20 cellular contexts compared by ENCODE assay signal in genomic region chr5:39794511-39794910, GRCh38.
DNase-seq lines count a peak whose midpoint lies in the region; ATAC-seq, FAIRE-seq and TF ChIP-seq lines count a peak whose summit lies in the region.
"Had no signal": no experiment of that assay in that cellular context is flagged by ENCODE, and none has a peak within 500 bp of the region (broad histone marks: within the 10 kb centered on the region; RNA-seq: fewer than 3 reads in every experiment).

No MANE protein-coding gene starts in this region.

- no peak overlapping the region for H3K18ac ChIP-seq in mesenchymal stem cell (ENCODE audit: low read depth in 1 of 2, low read length in 2 of 2)

- POLR2A ChIA-PET in endothelial cell of umbilical vein (lab: Charles Lee), result no interaction called here

- no peak overlapping the region for H3K4me3 Mint-ChIP-seq in stimulated activated naive B cell treated with anti-CD40 and anti-IgM and Interleukin-4, amounts not matched to agents 10 μg/mL and 1 μg/mL and 100 μg/mL, for 72 hours
- H3K4me3 Mint-ChIP-seq: activated CD8-positive, alpha-beta memory T cell treated with anti-CD3 and anti-CD28 coated beads, Interleukin-2, amount 10 ng/mL, durations not matched to agents 7 days and 5 days; CD4-positive, alpha-beta T cell had no signal

- H3K14ac ChIP-seq in mesenchymal stem cell (ENCODE audit: low read length in 2 of 2), result no peak overlapping the region

- H3K36me3 Mint-ChIP-seq in stimulated activated naive B cell treated with anti-CD40 and anti-IgM and Interleukin-4, amounts not matched to agents 10 μg/mL and 1 μg/mL and 100 μg/mL, for 72 hours, result no peaks in the 10 kb centered on the region
- H3K36me3 Mint-ChIP-seq: activated CD8-positive, alpha-beta memory T cell treated with anti-CD3 and anti-CD28 coated beads, Interleukin-2, amount 10 ng/mL, durations not matched to agents 7 days and 5 days had no signal

- no peak overlapping the region for H3K9ac ChIP-seq in endothelial cell of umbilical vein (replicated peaks; ENCODE audit: extremely low read depth, insufficient read depth, low read length)
- H3K9ac ChIP-seq in mesenchymal stem cell (ENCODE audit: low read length), result peak overlapping the region; percentile 56

- H3K79me1 ChIP-seq in mesenchymal stem cell (replicated peaks; ENCODE audit: low read length, poor library complexity, severe bottlenecking), result no peaks in the 10 kb centered on the region

- no peak overlapping the region for H3K27ac ChIP-seq in right atrium auricular region
- no peak overlapping the region for H3K27ac ChIP-seq in endothelial cell of umbilical vein (ENCODE audit: insufficient read depth, low read depth, low read length)
- peak overlapping the region; percentile 69 for H3K27ac ChIP-seq in mesenchymal stem cell (ENCODE audit: low read length, poor library complexity, severe bottlenecking)
- H3K27ac ChIP-seq: spleen, testis had no signal

- no peaks in the 10 kb centered on the region for H3K79me2 ChIP-seq in endothelial cell of umbilical vein (ENCODE audit: control insufficient read depth, insufficient read depth, low read length)

- H3K27me3 ChIP-seq in right atrium auricular region (no peaks in the 10 kb centered on the region), endothelial cell of umbilical vein (ENCODE audit: control insufficient read depth in 2 of 2, insufficient read depth in 2 of 2, low read length in 2 of 2) (peaks cover 0 to 1% of the 10 kb centered on the region in 2 experiments), mesenchymal stem cell (ENCODE audit: control insufficient read depth in 1 of 2, insufficient read depth in 1 of 2, low read length in 2 of 2) (no peaks in the 10 kb centered on the region)
- H3K27me3 ChIP-seq: spleen, testis had no signal

- H2BK12ac ChIP-seq in mesenchymal stem cell (ENCODE audit: low read length in 2 of 2), result no peak overlapping the region

- H4K20me1 ChIP-seq in endothelial cell of umbilical vein (replicated peaks; ENCODE audit: control insufficient read depth, extremely low read depth, insufficient read depth, low read length), result no peaks in the 10 kb centered on the region

- no peak overlapping the region for H2BK15ac ChIP-seq in mesenchymal stem cell (ENCODE audit: low read depth, poor library complexity, severe bottlenecking)

- no peak overlapping the region for H3K23ac ChIP-seq in mesenchymal stem cell (ENCODE audit: low read length in 2 of 2)

- H3K4me2 ChIP-seq in endothelial cell of umbilical vein (ENCODE audit: insufficient read depth, low read length) (no peak overlapping the region), mesenchymal stem cell (ENCODE audit: low read length, poor library complexity, severe bottlenecking) (peak overlapping the region; percentile 16)

- no peak overlapping the region for H3K4me3 ChIP-seq in right atrium auricular region
- no peak overlapping the region for H3K4me3 ChIP-seq in endothelial cell of umbilical vein (replicated peaks in 1 of 3; ENCODE audit: insufficient read depth in 1 of 3, low read depth in 1 of 3, low read length in 3 of 3)
- H3K4me3 ChIP-seq in mesenchymal stem cell (ENCODE audit: insufficient read depth in 1 of 2, low read depth in 1 of 2, low read length in 2 of 2), result no peak overlapping the region
- H3K4me3 ChIP-seq: spleen, testis had no signal

- no peaks in the 10 kb centered on the region for H3K4me1 ChIP-seq in right atrium auricular region
- H3K4me1 ChIP-seq in endothelial cell of umbilical vein (ENCODE audit: control insufficient read depth, extremely low read depth, insufficient read depth, low read length), result no peaks in the 10 kb centered on the region
- H3K4me1 ChIP-seq in mesenchymal stem cell (ENCODE audit: control insufficient read depth, insufficient read depth, low read depth, low read length), result no peaks in the 10 kb centered on the region
- H3K4me1 ChIP-seq: spleen, testis had no signal

- intact Hi-C loops in Right ventricle myocardium superior (cut with DNase I), result no loop called here
- intact Hi-C loops in endothelial cell of umbilical vein (cut with micrococcal nuclease), result no loop called here
- intact Hi-C loops in posterior cingulate gyrus (cut with DNase I), result no loop called here

- peaks cover 0 to 2% of the 10 kb centered on the region in 2 donors for H3K9me3 Mint-ChIP-seq in stimulated activated naive B cell treated with anti-CD40 and anti-IgM and Interleukin-4, amounts not matched to agents 10 μg/mL and 1 μg/mL and 100 μg/mL, for 72 hours
- H3K9me3 Mint-ChIP-seq: CD4-positive, alpha-beta T cell had no signal

- no peak for FAIRE-seq in endothelial cell of umbilical vein (lab: Jason Lieb, UNC)

- TF ChIP-seq CTCF in right atrium auricular region (IDR thresholded peaks at IDR 0.05) (no peak), endothelial cell of umbilical vein (IDR thresholded peaks at IDR 0.05; ENCODE audit: extremely low read depth in 1 of 2, insufficient read depth in 1 of 2, low read depth in 1 of 2, low read length in 2 of 2) (no peak)

- no peak overlapping the region for H3K27ac Mint-ChIP-seq in stimulated activated naive B cell treated with anti-CD40 and anti-IgM and Interleukin-4, amounts not matched to agents 10 μg/mL and 1 μg/mL and 100 μg/mL, for 72 hours
- H3K27ac Mint-ChIP-seq: activated CD8-positive, alpha-beta memory T cell treated with anti-CD3 and anti-CD28 coated beads, Interleukin-2, amount 10 ng/mL, durations not matched to agents 7 days and 5 days; CD4-positive, alpha-beta T cell had no signal

- H2AFZ ChIP-seq in endothelial cell of umbilical vein (ENCODE audit: low read depth, low read length), result no peak overlapping the region
- no peak overlapping the region for H2AFZ ChIP-seq in mesenchymal stem cell (ENCODE audit: low read depth, low read length)

- DNase-seq in Right ventricle myocardium superior, result no peak
- no peak for DNase-seq in right atrium auricular region (ENCODE audit: low spot score)
- peak; percentile 20 for DNase-seq in endothelial cell of umbilical vein (ENCODE audit: low read depth, low spot score)
- DNase-seq in mesenchymal stem cell, result no peak
- DNase-seq in kidney glomerular epithelial cell (lab: John Stamatoyannopoulos, UW), result no peak
- DNase-seq in posterior cingulate gyrus, result no peak
- DNase-seq in stimulated activated naive B cell treated with anti-CD40 and anti-IgM and Interleukin-4, amounts not matched to agents 10 μg/mL and 1 μg/mL and 100 μg/mL, for 72 hours, result no peak
- DNase-seq: activated CD4-positive, alpha-beta T cell treated with anti-CD3 and anti-CD28 coated beads for 1 hour; activated CD8-positive, alpha-beta memory T cell treated with anti-CD3 and anti-CD28 coated beads, Interleukin-2, amount 10 ng/mL, durations not matched to agents 7 days and 5 days; CD4-positive, alpha-beta T cell; central memory CD4-positive, alpha-beta T cell; effector memory CD4-positive, alpha-beta T cell; NCI-H1694; NCI-H2227 treated with DMSO at 0.1 percent for 48 hours; occipital lobe; spleen; testis had no signal

- no peak overlapping the region for H2BK5ac ChIP-seq in mesenchymal stem cell (ENCODE audit: low read depth, low read length, poor library complexity, severe bottlenecking)

- H3K27me3 Mint-ChIP-seq in stimulated activated naive B cell treated with anti-CD40 and anti-IgM and Interleukin-4, amounts not matched to agents 10 μg/mL and 1 μg/mL and 100 μg/mL, for 72 hours, result peaks cover 0 to 6% of the 10 kb centered on the region in 2 donors

- no peak overlapping the region for H4K91ac ChIP-seq in mesenchymal stem cell (ENCODE audit: low read length)

- H3K4ac ChIP-seq in mesenchymal stem cell (ENCODE audit: low read depth in 1 of 2, low read length in 2 of 2), result no peak overlapping the region

- H3K9me1 ChIP-seq in endothelial cell of umbilical vein (replicated peaks; ENCODE audit: control insufficient read depth, extremely low read depth, insufficient read depth, low read length), result no peaks in the 10 kb centered on the region

- no peaks in the 10 kb centered on the region for H3K9me3 ChIP-seq in right atrium auricular region
- H3K9me3 ChIP-seq in endothelial cell of umbilical vein (replicated peaks; ENCODE audit: control insufficient read depth, insufficient read depth, low read length), result no peaks in the 10 kb centered on the region
- no peaks in the 10 kb centered on the region for H3K9me3 ChIP-seq in mesenchymal stem cell (ENCODE audit: control insufficient read depth, low read length)
- H3K9me3 ChIP-seq: spleen, testis had no signal

- WGBS in mesenchymal stem cell, result 95% methylated on average over 2 of the region's 2 CpGs

- H3K36me3 ChIP-seq in right atrium auricular region (no peaks in the 10 kb centered on the region), endothelial cell of umbilical vein (ENCODE audit: control insufficient read depth in 2 of 2, extremely low read depth in 1 of 2, insufficient read depth in 2 of 2, low read length in 2 of 2) (no peaks in the 10 kb centered on the region), mesenchymal stem cell (ENCODE audit: control insufficient read depth in 1 of 2, insufficient read depth in 2 of 2, low read depth in 1 of 2, low read length in 2 of 2) (no peaks in the 10 kb centered on the region)
- H3K36me3 ChIP-seq: spleen had no signal

- ATAC-seq in Right ventricle myocardium superior (ENCODE audit: poor library complexity) (peak; percentile 31), HG03521 (IDR thresholded peaks at IDR 0.05; ENCODE audit: unreplicated experiment) (no peak)
- no peak for ATAC-seq in stimulated activated naive B cell treated with anti-CD40 and anti-IgM and Interleukin-4, amounts not matched to agents 10 μg/mL and 1 μg/mL and 100 μg/mL, for 72 hours (replicated peaks)
- ATAC-seq: activated CD8-positive, alpha-beta memory T cell treated with anti-CD3 and anti-CD28 coated beads, Interleukin-2, amount 10 ng/mL, durations not matched to agents 7 days and 5 days; left lobe of liver; Panc1 had no signal

- no peak overlapping the region for H2BK120ac ChIP-seq in mesenchymal stem cell (ENCODE audit: low read depth, low read length)

- BruUV-seq in endothelial cell of umbilical vein (replicated peaks; lab: Mats Ljungman, UMichigan), result no TSS peak

- no peak overlapping the region for H4K8ac ChIP-seq in mesenchymal stem cell (ENCODE audit: low read length)

- no peaks in the 10 kb centered on the region for H3K4me1 Mint-ChIP-seq in stimulated activated naive B cell treated with anti-CD40 and anti-IgM and Interleukin-4, amounts not matched to agents 10 μg/mL and 1 μg/mL and 100 μg/mL, for 72 hours
- H3K4me1 Mint-ChIP-seq: activated CD8-positive, alpha-beta memory T cell treated with anti-CD3 and anti-CD28 coated beads, Interleukin-2, amount 10 ng/mL, durations not matched to agents 7 days and 5 days had no signal

- CTCF ChIA-PET in endothelial cell of umbilical vein (lab: Charles Lee), result interaction anchor here (1.2 to 1.3 kb wide), 2 partner anchors 12 to 16 kb away, joined by 3 to 5 read pairs; no protein-coding TSS in a partner anchor

- H2AK5ac ChIP-seq in mesenchymal stem cell (ENCODE audit: low read length, severe bottlenecking), result no peak overlapping the region

- no peak for TF ChIP-seq POLR2A in endothelial cell of umbilical vein (IDR thresholded peaks at IDR 0.05; ENCODE audit: low read depth, low read length)

- dilution Hi-C loops in endothelial cell of umbilical vein (cut with MboI; ENCODE audit: extremely low pct_ligation_motif_present, low sequenced_read_pairs), result no loop called here

TF ChIP-seq in endothelial cell of umbilical vein, 7 proteins besides CTCF, POLR2A, EP300 and RAD21 (continues in another document):
- TF ChIP-seq JUN (IDR thresholded peaks at IDR 0.05; ENCODE audit: borderline replicate concordance, insufficient read depth, insufficient read length, low read depth) (no peak), FOS (IDR thresholded peaks at IDR 0.05; ENCODE audit: borderline replicate concordance, insufficient read depth, low read length) (no peak)
